8 cellular contexts compared by ENCODE assay signal in genomic region chr4:183182873-183183725, GRCh38.
DNase-seq lines count a peak whose midpoint lies in the region; ATAC-seq, FAIRE-seq and TF ChIP-seq lines count a peak whose summit lies in the region.
"Had no signal": no experiment of that assay in that cellular context is flagged by ENCODE, and none has a peak within 500 bp of the region (broad histone marks: within the 10 kb centered on the region; RNA-seq: fewer than 3 reads in every experiment).

No MANE protein-coding gene starts in this region.

- no peak for FAIRE-seq in kidney (lab: Jason Lieb, UNC)

- H4K20me1 ChIP-seq in hepatocyte (ENCODE audit: insufficient read depth, poor library complexity, severe bottlenecking), result no peaks in the 10 kb centered on the region

- H3K27me3 ChIP-seq in hepatocyte, result no peaks in the 10 kb centered on the region
- H3K27me3 ChIP-seq: neutrophil had no signal

- peaks cover 53% of the 10 kb centered on the region for H3K79me2 ChIP-seq in hepatocyte

- peaks cover 8% of the 10 kb centered on the region for H3K4me1 Mint-ChIP-seq in stimulated activated naive CD8-positive, alpha-beta T cell treated with anti-CD3 and anti-CD28 coated beads, Interleukin-15, amount 100 ng/mL, for 72 hours

- H3K36me3 ChIP-seq in hepatocyte (replicated peaks; ENCODE audit: insufficient read depth, low read depth) (no peaks in the 10 kb centered on the region), kidney (ENCODE audit: control insufficient read depth in 1 of 2, insufficient read depth in 2 of 2, low read length in 2 of 2) (no peaks in the 10 kb centered on the region)
- H3K36me3 ChIP-seq: neutrophil had no signal

- no peak for TF ChIP-seq CTCF in hepatocyte (IDR thresholded peaks at IDR 0.05; ENCODE audit: poor library complexity)
- no peak for TF ChIP-seq CTCF in kidney (IDR thresholded peaks at IDR 0.05; ENCODE audit: borderline replicate concordance, extremely low read depth, insufficient read depth)

- no peaks in the 10 kb centered on the region for H3K9me3 Mint-ChIP-seq in stimulated activated naive CD8-positive, alpha-beta T cell treated with anti-CD3 and anti-CD28 coated beads, Interleukin-15, amount 100 ng/mL, for 72 hours

- H3K27ac ChIP-seq in hepatocyte (no peak overlapping the region), kidney (ENCODE audit: low read depth in 2 of 2, low read length in 2 of 2) (no peak overlapping the region)
- H3K27ac ChIP-seq: neutrophil had no signal

- no peak overlapping the region for H2AFZ ChIP-seq in hepatocyte

- intact Hi-C loops in kidney (cut with DNase I), result loop anchor here (10.0 kb wide), 1 partner anchor 52 kb away; no protein-coding TSS in a partner anchor

- no peak overlapping the region for H3K4me3 Mint-ChIP-seq in stimulated activated naive CD8-positive, alpha-beta T cell treated with anti-CD3 and anti-CD28 coated beads, Interleukin-15, amount 100 ng/mL, for 72 hours

- no peak overlapping the region for H3K4me3 ChIP-seq in hepatocyte
- H3K4me3 ChIP-seq in kidney (ENCODE audit: low read length in 2 of 2), result no peak overlapping the region

- ATAC-seq in GM19351 (IDR thresholded peaks at IDR 0.05; ENCODE audit: unreplicated experiment), result peak; percentile 37
- peak; percentile 56 for ATAC-seq in stimulated activated naive CD8-positive, alpha-beta T cell treated with anti-CD3 and anti-CD28 coated beads, Interleukin-15, amount 100 ng/mL, for 72 hours

- no peak overlapping the region for H3K9ac ChIP-seq in kidney (ENCODE audit: low read length in 2 of 2)

- peak overlapping the region; percentile 45 for H3K4me2 ChIP-seq in hepatocyte

- H3K27me3 Mint-ChIP-seq in stimulated activated naive CD8-positive, alpha-beta T cell treated with anti-CD3 and anti-CD28 coated beads, Interleukin-15, amount 100 ng/mL, for 72 hours, result peaks cover 25% of the 10 kb centered on the region

- no peaks in the 10 kb centered on the region for H3K4me1 ChIP-seq in hepatocyte (ENCODE audit: insufficient read depth)
- peaks cover 2 to 8% of the 10 kb centered on the region in 2 donors for H3K4me1 ChIP-seq in kidney (ENCODE audit: control insufficient read depth in 1 of 2, insufficient read depth in 1 of 2, low read depth in 1 of 2, low read length in 2 of 2)

- WGBS in hepatocyte (ENCODE audit: low lambda C conversion rate, missing lambda C conversion rate), result 30% methylated on average over 14 of the region's 14 CpGs

- H3K9me2 ChIP-seq in hepatocyte (replicated peaks; ENCODE audit: insufficient read depth), result no peaks in the 10 kb centered on the region

- DNase-seq in NCI-H2081 treated with DMSO at 0.1 percent for 48 hours (lab: John Stamatoyannopoulos, UW) (peak; percentile 23), hepatocyte (ENCODE audit: low spot score) (peak; percentile 73), kidney (no peak), mesenteric fat pad (ENCODE audit: low spot score) (no peak)
- peak; percentile 19 for DNase-seq in activated CD4-positive, alpha-beta T cell treated with anti-CD3 and anti-CD28 coated beads, Interleukin-2, amount 50 U/mL, for 4 hours
- DNase-seq in stimulated activated naive CD8-positive, alpha-beta T cell treated with anti-CD3 and anti-CD28 coated beads, Interleukin-15, amount 100 ng/mL, for 72 hours, result peak in 1 of 2 donors; percentile 39

- no peaks in the 10 kb centered on the region for H3K9me3 ChIP-seq in hepatocyte (ENCODE audit: low read depth)
- no peaks in the 10 kb centered on the region for H3K9me3 ChIP-seq in kidney (ENCODE audit: control insufficient read depth in 1 of 2, low read length in 2 of 2)
- H3K9me3 ChIP-seq: neutrophil had no signal

- no peak overlapping the region for H3K27ac Mint-ChIP-seq in stimulated activated naive CD8-positive, alpha-beta T cell treated with anti-CD3 and anti-CD28 coated beads, Interleukin-15, amount 100 ng/mL, for 72 hours

Comparison
In these comparisons a context has a peak if more than half of its experiments do, and no peak if none do; other contexts are left out.
1. DNase-seq: peak in NCI-H2081 treated with DMSO at 0.1 percent for 48 hours (single experiment), activated CD4-positive, alpha-beta T cell treated with anti-CD3 and anti-CD28 coated beads, Interleukin-2, amount 50 U/mL, for 4 hours (2 of 2) and hepatocyte (single experiment); none in kidney (single experiment) and mesenteric fat pad (single experiment).